Comparison of ENCODE assay signal across 8 cellular contexts in the genomic region with DNA sequence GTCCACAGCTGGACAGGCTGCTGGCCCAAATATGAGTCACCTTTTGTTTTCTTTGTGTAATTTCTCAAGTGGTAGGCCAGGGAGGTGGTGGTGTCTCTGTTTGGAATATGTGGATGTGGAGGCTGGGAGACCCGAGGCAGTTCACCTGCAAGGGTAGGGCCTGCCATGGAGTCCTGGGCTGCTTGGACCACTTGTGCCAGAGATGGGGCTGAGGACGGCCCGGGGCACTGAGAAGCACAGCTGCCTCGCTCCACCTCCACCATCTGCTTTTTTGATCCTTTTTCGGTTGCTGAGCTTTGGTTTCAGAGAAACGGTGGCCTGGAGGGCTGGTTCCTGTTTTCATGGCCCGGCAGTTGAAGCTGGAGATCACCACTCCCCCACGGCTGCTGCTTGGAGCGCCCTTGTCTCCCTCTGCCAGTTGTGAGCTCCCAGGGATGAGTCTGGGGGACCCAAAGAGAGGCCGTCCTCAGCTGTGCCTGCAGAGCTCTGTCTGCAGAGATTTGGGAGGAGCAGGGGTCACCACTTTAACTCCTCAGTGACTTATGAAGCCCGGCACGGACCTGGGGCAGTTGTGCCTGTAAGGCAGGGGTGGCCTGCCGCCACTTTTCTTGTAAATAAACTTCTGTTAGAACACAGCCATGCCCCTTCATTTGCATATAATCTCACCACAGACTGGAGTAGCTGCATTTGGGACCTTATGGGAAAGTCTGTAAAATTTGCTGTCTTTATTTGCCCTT. TPM values are rescaled to one million over a fixed set of nuclear protein-coding genes. Genes with fewer than 3 reads are reported as not detected.
DNase-seq lines count a peak whose midpoint lies in the region; ATAC-seq and TF ChIP-seq lines count a peak whose summit lies in the region.

No MANE protein-coding gene starts in this region.

- TF ChIP-seq CTCF in heart right ventricle (IDR thresholded peaks at IDR 0.05) = no peak
- TF ChIP-seq CTCF in prostate gland (IDR thresholded peaks at IDR 0.05) = no peak

- H3K27ac Mint-ChIP-seq in T-helper 17 cell = peak overlapping the region; percentile 90

- H3K4me3 ChIP-seq in heart right ventricle = no peak overlapping the region
- no peak overlapping the region for H3K4me3 ChIP-seq in prostate gland

- H3K4me1 ChIP-seq in heart right ventricle = peaks cover 36 to 92% (median 61%) of the 10 kb centered on the region in 9 donors
- peaks cover 9% of the 10 kb centered on the region for H3K4me1 ChIP-seq in prostate gland (replicated peaks)

- H3K4me1 Mint-ChIP-seq in T-helper 17 cell = peaks cover 45% of the 10 kb centered on the region

- no peak for TF ChIP-seq POLR2A in prostate gland (IDR thresholded peaks at IDR 0.05)

- H3K27me3 Mint-ChIP-seq in T-helper 17 cell = no peaks in the 10 kb centered on the region

- H3K27ac ChIP-seq in heart right ventricle (peak overlapping the region in 7 of 10 donors; percentile 34 to 87 (median 68)), prostate gland (no peak overlapping the region)

- peak; percentile 45 for ATAC-seq in GM19324 (IDR thresholded peaks at IDR 0.05; ENCODE audit: low FRiP score, unreplicated experiment)
- peak; percentile 55 for ATAC-seq in HG03280 (IDR thresholded peaks at IDR 0.05; ENCODE audit: unreplicated experiment)
- ATAC-seq in T-helper 17 cell = no peak
- no peak for ATAC-seq in heart right ventricle

- H3K36me3 ChIP-seq in heart right ventricle (peaks cover 0 to 29% (median 4%) of the 10 kb centered on the region in 9 donors), prostate gland (no peaks in the 10 kb centered on the region)

- peak; percentile 86 for DNase-seq in DMS 273 (lab: John Stamatoyannopoulos, UW; ENCODE audit: unreplicated experiment)
- DNase-seq in T-helper 17 cell = no peak
- no peak for DNase-seq in heart right ventricle
- DNase-seq in prostate gland (ENCODE audit: low spot score) = no peak
- no peak for DNase-seq in cerebellum (ENCODE audit: low spot score)
- no peak for DNase-seq in NCI-H510A treated with DMSO at 0.1 percent for 48 hours (lab: John Stamatoyannopoulos, UW)

- H3K9me3 ChIP-seq in T-helper 17 cell (ENCODE audit: control insufficient read depth, low read length, poor library complexity, severe bottlenecking) (no peaks in the 10 kb centered on the region), heart right ventricle (no peaks in the 10 kb centered on the region), prostate gland (no peaks in the 10 kb centered on the region)

- WGBS in heart right ventricle, 2 donors = 64 to 69% methylated on average over 13 of the region's 13 CpGs
- 73% methylated on average over 13 of the region's 13 CpGs for WGBS in prostate gland

- H3K36me3 Mint-ChIP-seq in T-helper 17 cell (ENCODE audit: low read depth) = no peaks in the 10 kb centered on the region

- intact Hi-C loops in heart right ventricle (cut with DNase I) = no loop called here
- intact Hi-C loops in prostate gland (cut with DNase I) = no loop called here

- H3K4me3 Mint-ChIP-seq in T-helper 17 cell = peak overlapping the region; percentile 5

- no peaks in the 10 kb centered on the region for H3K27me3 ChIP-seq in heart right ventricle
- H3K27me3 ChIP-seq in prostate gland (replicated peaks; ENCODE audit: insufficient read depth) = no peaks in the 10 kb centered on the region

RNA-seq across cellular contexts. Expression of a gene that starts 42.2 kb away (rescaled TPM):
- total RNA-seq in T-helper 17 cell (10 to 100 TPM; 56.3 to 63.0 TPM), heart right ventricle (10 to 100 TPM in 2 of 10 donors, 1 to 10 TPM in 8; 4.8 to 11.4 (median 6.7) TPM), prostate gland (10 to 100 TPM; 19.3 to 64.4 TPM), cerebellum (11.2 TPM)
- polyA plus RNA-seq in heart right ventricle = 10 to 100 TPM in 1 of 2 donors, 1 to 10 TPM in 1; 6.0 to 11.0 TPM

Comparison
In these comparisons a context has a peak if more than half of its experiments do, and no peak if none do; other contexts are left out.
1. ATAC-seq: peak in GM19324 (single experiment) and HG03280 (single experiment); none in T-helper 17 cell (single experiment) and heart right ventricle (0 of 8).
2. H3K27ac ChIP-seq: peak in heart right ventricle (7 of 10); none in prostate gland (0 of 2).